In genomic region chr4:143186634-143187033, GRCh38 we compare ENCODE assay signal across 7 cellular contexts. TPM values are rescaled to one million over a fixed set of nuclear protein-coding genes. Genes with fewer than 3 reads are reported as not detected.
DNase-seq lines count a peak whose midpoint lies in the region; ATAC-seq and TF ChIP-seq lines count a peak whose summit lies in the region.

No MANE protein-coding gene starts in this region.

- peak overlapping the region; percentile 89 for H3K27ac ChIP-seq in HL-60 (replicated peaks)
- H3K27ac ChIP-seq in WERI-Rb-1: no peak overlapping the region

- peak overlapping the region; percentile 97 for H3K27ac Mint-ChIP-seq in stimulated activated effector memory CD8-positive, alpha-beta T cell treated with anti-CD3 and anti-CD28 coated beads, Interleukin-12 subunit alpha, Interleukin-12 subunit beta, amount 100 ng/mL, for 72 hours

- TF ChIP-seq CTCF in HL-60 (IDR thresholded peaks at IDR 0.05; ENCODE audit: insufficient read depth, low read length): no peak
- TF ChIP-seq CTCF in WERI-Rb-1 (IDR thresholded peaks at IDR 0.05; ENCODE audit: low read depth, low read length): no peak
- TF ChIP-seq CTCF in omental fat pad (IDR thresholded peaks at IDR 0.05): no peak

- no peaks in the 10 kb centered on the region for H3K9me3 Mint-ChIP-seq in stimulated activated effector memory CD8-positive, alpha-beta T cell treated with anti-CD3 and anti-CD28 coated beads, Interleukin-12 subunit alpha, Interleukin-12 subunit beta, amount 100 ng/mL, for 72 hours

- H3K27me3 ChIP-seq in HL-60 (ENCODE audit: insufficient read depth, poor library complexity, severe bottlenecking): no peaks in the 10 kb centered on the region
- no peaks in the 10 kb centered on the region for H3K27me3 ChIP-seq in WERI-Rb-1 (ENCODE audit: insufficient read depth, low read depth, severe bottlenecking)

- H3K4me1 Mint-ChIP-seq in stimulated activated effector memory CD8-positive, alpha-beta T cell treated with anti-CD3 and anti-CD28 coated beads, Interleukin-12 subunit alpha, Interleukin-12 subunit beta, amount 100 ng/mL, for 72 hours: peaks cover 36% of the 10 kb centered on the region

- peaks cover 53% of the 10 kb centered on the region for H3K36me3 Mint-ChIP-seq in stimulated activated effector memory CD8-positive, alpha-beta T cell treated with anti-CD3 and anti-CD28 coated beads, Interleukin-12 subunit alpha, Interleukin-12 subunit beta, amount 100 ng/mL, for 72 hours

- DNase-seq in HL-60 (ENCODE audit: low read depth in 1 of 2, low spot score in 1 of 2): no peak
- no peak for DNase-seq in WERI-Rb-1
- DNase-seq in stimulated activated effector memory CD8-positive, alpha-beta T cell treated with anti-CD3 and anti-CD28 coated beads, Interleukin-12 subunit alpha, Interleukin-12 subunit beta, amount 100 ng/mL, for 72 hours (ENCODE audit: low spot score in 2 of 2): no peak
- no peak for DNase-seq in omental fat pad (ENCODE audit: low spot score)

- H3K4me3 Mint-ChIP-seq in stimulated activated effector memory CD8-positive, alpha-beta T cell treated with anti-CD3 and anti-CD28 coated beads, Interleukin-12 subunit alpha, Interleukin-12 subunit beta, amount 100 ng/mL, for 72 hours: peak overlapping the region; percentile 85

- no peaks in the 10 kb centered on the region for H3K9me3 ChIP-seq in WERI-Rb-1 (ENCODE audit: severe bottlenecking)

- H3K36me3 ChIP-seq in WERI-Rb-1: peaks cover 44% of the 10 kb centered on the region

- H3K4me3 ChIP-seq in HL-60 (replicated peaks; ENCODE audit: insufficient read depth, low read length) (peak overlapping the region; percentile 96), WERI-Rb-1 (ENCODE audit: low read depth, low read length) (peak overlapping the region; percentile 80), iPS-11a (ENCODE audit: low read depth, low read length) (peak overlapping the region; percentile 96)

- no peak for ATAC-seq in stimulated activated effector memory CD8-positive, alpha-beta T cell treated with anti-CD3 and anti-CD28 coated beads, Interleukin-12 subunit alpha, Interleukin-12 subunit beta, amount 100 ng/mL, for 72 hours
- ATAC-seq in omental fat pad (ENCODE audit: low FRiP score) (no peak), esophagus mucosa (no peak), HG03045 (IDR thresholded peaks at IDR 0.05; ENCODE audit: unreplicated experiment) (no peak)

RNA-seq across cellular contexts. Expression of gene USP38, which starts 1.9 kb away (rescaled TPM):
- total RNA-seq in omental fat pad (10 to 100 TPM; 24.1 to 42.5 (median 26.3) TPM), esophagus mucosa (12.9 TPM)
